Comparison of ENCODE assay signal across 8 cellular contexts in the genomic region with DNA sequence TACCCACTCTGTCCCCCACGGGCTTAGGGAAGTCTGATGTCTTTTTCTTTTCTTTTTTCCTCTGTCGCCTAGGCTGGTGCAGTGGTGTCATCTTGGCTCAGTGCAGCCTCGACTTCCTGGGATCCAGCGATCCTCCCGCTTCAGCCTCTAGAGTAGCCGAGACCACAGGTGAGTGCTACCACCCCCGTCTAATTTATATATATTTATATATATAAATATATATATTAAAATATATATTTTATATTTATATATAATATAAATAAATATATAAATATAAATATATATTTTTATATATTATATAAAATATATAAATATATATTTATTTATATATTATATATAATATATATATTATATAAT. TPM values are rescaled to one million over a fixed set of nuclear protein-coding genes. Genes with fewer than 3 reads are reported as not detected.
DNase-seq lines count a peak whose midpoint lies in the region; ATAC-seq, FAIRE-seq and TF ChIP-seq lines count a peak whose summit lies in the region.

No MANE protein-coding gene starts in this region.

- no peak for ATAC-seq in HG03432 (IDR thresholded peaks at IDR 0.05; ENCODE audit: unreplicated experiment)
- no peak for ATAC-seq in GM19351 (IDR thresholded peaks at IDR 0.05; ENCODE audit: unreplicated experiment)

- TF ChIP-seq CTCF in astrocyte (IDR thresholded peaks at IDR 0.05; ENCODE audit: insufficient read depth, low read depth, low read length) (no peak), lower leg skin (IDR thresholded peaks at IDR 0.05) (no peak), tibial nerve (IDR thresholded peaks at IDR 0.05) (no peak)

- no peak for TF ChIP-seq EP300 in tibial nerve (IDR thresholded peaks at IDR 0.05)

- H3K9me3 Mint-ChIP-seq in activated naive CD4-positive, alpha-beta T cell treated with anti-CD3 and anti-CD28 coated beads for 36 hours, result no peaks in the 10 kb centered on the region
- no peaks in the 10 kb centered on the region for H3K9me3 Mint-ChIP-seq in astrocyte (ENCODE audit: unreplicated experiment)

- peak overlapping the region; percentile 78 for H2AFZ ChIP-seq in astrocyte (ENCODE audit: low read depth, low read length)

- no peaks in the 10 kb centered on the region for H3K36me3 ChIP-seq in astrocyte (ENCODE audit: insufficient read depth, low read length)
- H3K36me3 ChIP-seq in tibial nerve, result peaks cover 0 to 8% (median 0%) of the 10 kb centered on the region in 3 donors

- H3K36me3 Mint-ChIP-seq in activated naive CD4-positive, alpha-beta T cell treated with anti-CD3 and anti-CD28 coated beads for 36 hours (ENCODE audit: low read depth), result peaks cover 10% of the 10 kb centered on the region
- no peaks in the 10 kb centered on the region for H3K36me3 Mint-ChIP-seq in astrocyte (ENCODE audit: low read depth, unreplicated experiment)

- peaks cover 74% of the 10 kb centered on the region for H3K79me2 ChIP-seq in astrocyte (ENCODE audit: insufficient read depth, low read length)

- H3K27me3 ChIP-seq in astrocyte (ENCODE audit: insufficient read depth, low read length), result no peaks in the 10 kb centered on the region
- H3K27me3 ChIP-seq in tibial nerve, result no peaks in the 10 kb centered on the region

- H3K4me3 ChIP-seq in astrocyte (ENCODE audit: insufficient read depth, low read depth, low read length) (peak overlapping the region; percentile 74), lower leg skin (ENCODE audit: low read depth, poor library complexity, severe bottlenecking) (peak overlapping the region; percentile 58), tibial nerve (peak overlapping the region; percentile 64 to 90 (median 73))

- peak overlapping the region; percentile 88 for H3K9ac ChIP-seq in astrocyte (ENCODE audit: low read length)

- H3K9me3 ChIP-seq in astrocyte (ENCODE audit: insufficient read depth, low read depth, low read length) (no peaks in the 10 kb centered on the region), tibial nerve (no peaks in the 10 kb centered on the region)

- DNase-seq in activated naive CD4-positive, alpha-beta T cell treated with anti-CD3 and anti-CD28 coated beads for 36 hours, result no peak
- DNase-seq in activated naive CD4-positive, alpha-beta T cell treated with Interleukin-2 at 50 U/mL for 16 hours, result no peak
- no peak for DNase-seq in astrocyte (ENCODE audit: low read depth)
- DNase-seq in lower leg skin (ENCODE audit: low spot score in 2 of 2), result no peak
- DNase-seq in tibial nerve (ENCODE audit: low spot score in 2 of 2), result no peak
- no peak for DNase-seq in germinal center (ENCODE audit: low spot score)

- peaks cover 24% of the 10 kb centered on the region for H3K4me1 ChIP-seq in astrocyte (ENCODE audit: insufficient read depth, low read length)
- peaks cover 0 to 17% (median 3%) of the 10 kb centered on the region in 4 donors for H3K4me1 ChIP-seq in tibial nerve

- no peaks in the 10 kb centered on the region for H3K27me3 Mint-ChIP-seq in activated naive CD4-positive, alpha-beta T cell treated with anti-CD3 and anti-CD28 coated beads for 36 hours (ENCODE audit: low read depth)
- H3K27me3 Mint-ChIP-seq in astrocyte (ENCODE audit: low read depth, unreplicated experiment), result peaks cover 31% of the 10 kb centered on the region

- peak overlapping the region; percentile 99 for H3K27ac Mint-ChIP-seq in activated naive CD4-positive, alpha-beta T cell treated with anti-CD3 and anti-CD28 coated beads for 36 hours
- peak overlapping the region; percentile 87 for H3K27ac Mint-ChIP-seq in astrocyte (ENCODE audit: unreplicated experiment)

- peak overlapping the region; percentile 96 for H3K4me3 Mint-ChIP-seq in activated naive CD4-positive, alpha-beta T cell treated with anti-CD3 and anti-CD28 coated beads for 36 hours
- peak overlapping the region; percentile 84 for H3K4me3 Mint-ChIP-seq in astrocyte (ENCODE audit: unreplicated experiment)

- H3K4me1 Mint-ChIP-seq in activated naive CD4-positive, alpha-beta T cell treated with anti-CD3 and anti-CD28 coated beads for 36 hours (ENCODE audit: low read depth), result peaks cover 11% of the 10 kb centered on the region
- no peaks in the 10 kb centered on the region for H3K4me1 Mint-ChIP-seq in astrocyte (ENCODE audit: low read depth, unreplicated experiment)

- WGBS in lower leg skin, 2 donors, result 11 to 12% methylated on average over 7 of the region's 7 CpGs
- 5 to 11% methylated on average over 7 of the region's 7 CpGs for WGBS in tibial nerve, 2 donors

- intact Hi-C loops in activated naive CD4-positive, alpha-beta T cell treated with anti-CD3 and anti-CD28 coated beads for 36 hours (cut with micrococcal nuclease), result loop anchor here (1.0 to 10.0 kb wide), 3 partner anchors 286 to 1119 kb away; a partner anchor contains a TSS
- intact Hi-C loops in lower leg skin (cut with DNase I; ENCODE audit: low total_unique reads), result no loop called here

- H4K20me1 ChIP-seq in astrocyte (ENCODE audit: insufficient read depth, low read length), result peaks cover 12% of the 10 kb centered on the region

- TF ChIP-seq POLR2A in lower leg skin (IDR thresholded peaks at IDR 0.05) (no peak), tibial nerve (IDR thresholded peaks at IDR 0.05) (no peak)

- FAIRE-seq in astrocyte (lab: Jason Lieb, UNC), result no peak

- peak overlapping the region; percentile 94 for H3K27ac ChIP-seq in astrocyte (ENCODE audit: low read depth, low read length)
- H3K27ac ChIP-seq in tibial nerve, result peak overlapping the region; percentile 86 to 99 (median 96)

- peak overlapping the region; percentile 93 for H3K4me2 ChIP-seq in astrocyte (ENCODE audit: low read length)

- CTCF ChIA-PET in activated naive CD4-positive, alpha-beta T cell treated with anti-CD3 and anti-CD28 coated beads for 36 hours (lab: Charles Lee), result interaction anchor here (1.0 to 3.2 kb wide), 6 partner anchors 21 to 131 kb away, joined by 4 to 73 read pairs (median 28); no protein-coding TSS in a partner anchor

RNA-seq across cellular contexts. Expression of a gene that starts 3.3 kb away (rescaled TPM):
- 1 to 10 TPM; 6.0 to 6.5 TPM for total RNA-seq in activated naive CD4-positive, alpha-beta T cell treated with anti-CD3 and anti-CD28 coated beads for 36 hours
- total RNA-seq in astrocyte (0.50 and 0.77 TPM in 2 replicates), lower leg skin (1 to 10 TPM; 1.1 to 2.7 (median 2.4) TPM), tibial nerve (1 to 10 TPM; 5.4 to 9.0 (median 8.1) TPM)
